In the genomic region with DNA sequence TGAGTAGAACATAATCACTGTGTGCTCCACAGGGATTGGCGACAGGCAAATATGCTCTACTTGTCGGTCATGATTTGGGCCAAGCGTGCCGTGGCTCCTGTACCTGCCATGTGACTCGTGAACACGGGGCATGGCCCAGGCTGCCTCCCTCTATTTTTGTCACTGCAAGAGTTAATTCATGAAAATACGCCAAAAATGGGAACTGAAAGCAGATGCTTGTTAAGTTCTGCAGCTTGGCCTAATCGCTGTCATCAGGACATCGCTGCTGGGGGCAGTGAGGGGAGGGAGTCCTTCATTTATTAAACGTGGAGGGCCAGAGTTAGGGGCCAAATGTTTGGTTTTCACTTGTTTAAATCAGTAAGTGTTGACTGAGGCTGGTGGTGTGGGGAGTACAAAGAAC, we compare ENCODE assay signal across 11 cellular contexts.
A peak's percentile ranks its signal among the peaks of the same experiment; 100 is the strongest.
DNase-seq lines count a peak whose midpoint lies in the region; ATAC-seq and TF ChIP-seq lines count a peak whose summit lies in the region.
"Had no signal": no experiment of that assay in that cellular context is flagged by ENCODE, and none has a peak within 500 bp of the region (broad histone marks: within the 10 kb centered on the region; RNA-seq: fewer than 3 reads in every experiment).

No MANE protein-coding gene starts in this region.

- H3K27ac ChIP-seq in Peyer's patch: peak overlapping the region in 3 of 4 donors; percentile 34 to 80 (median 46)
- H3K27ac ChIP-seq: adrenal gland had no signal

- DNase-seq in GM10248 (ENCODE audit: extremely low spot score): peak; percentile 74
- peak in 2 of 3 donors; percentile 64 to 67 for DNase-seq in Peyer's patch
- no peak for DNase-seq in stimulated activated CD4-positive, alpha-beta T cell treated with anti-CD3 and anti-CD28 coated beads, Interleukin-2, amount 100 ng/mL, for 48 hours
- no peak for DNase-seq in GF-D8 (lab: John Stamatoyannopoulos, UW)
- DNase-seq in NCI-H1417 treated with DMSO at 0.1 percent for 48 hours (lab: John Stamatoyannopoulos, UW): no peak
- DNase-seq in glutamatergic neuron: no peak
- DNase-seq: adrenal gland, COR-L47, nephron progenitor cell had no signal

- no peaks in the 10 kb centered on the region for H3K9me3 ChIP-seq in Peyer's patch
- H3K9me3 ChIP-seq: adrenal gland had no signal

- TF ChIP-seq CTCF in GM10248 (IDR thresholded peaks at IDR 0.05; ENCODE audit: control extremely low read depth, extremely low read depth, low read depth, missing control alignments): no peak
- TF ChIP-seq CTCF in Peyer's patch (IDR thresholded peaks at IDR 0.05): no peak
- no peak for TF ChIP-seq CTCF in glutamatergic neuron (IDR thresholded peaks at IDR 0.05; ENCODE audit: partially characterized antibody, unreplicated experiment)

- CTCF ChIA-PET in GM10248 (lab: Yijun Ruan, JAX): interaction anchor here (0.9 to 11.7 kb wide), 8 partner anchors 11 to 176 kb away, joined by 3 to 172 read pairs (median 8); partner anchors contain the start of gene BCL2

- no peaks in the 10 kb centered on the region for H3K27me3 ChIP-seq in Peyer's patch
- H3K27me3 ChIP-seq: adrenal gland had no signal

- H3K36me3 ChIP-seq in Peyer's patch: no peaks in the 10 kb centered on the region
- H3K36me3 ChIP-seq: adrenal gland had no signal

- POLR2A ChIA-PET in GM10248 (lab: Yijun Ruan, JAX): interaction anchor here (2.5 kb wide), 1 partner anchor 11 kb away, joined by 18 read pairs; no protein-coding TSS in a partner anchor

- peaks cover 0 to 33% (median 13%) of the 10 kb centered on the region in 4 donors for H3K4me1 ChIP-seq in Peyer's patch

- no peak overlapping the region for H3K27ac Mint-ChIP-seq in glutamatergic neuron (ENCODE audit: unreplicated experiment)

- H3K36me3 Mint-ChIP-seq in glutamatergic neuron (ENCODE audit: unreplicated experiment): peaks cover 4% of the 10 kb centered on the region

- peak overlapping the region in 1 of 4 donors; percentile 9 for H3K4me3 ChIP-seq in Peyer's patch
- H3K4me3 ChIP-seq: adrenal gland had no signal

- no peak for TF ChIP-seq POLR2A in Peyer's patch (IDR thresholded peaks at IDR 0.05)

- peaks cover 6% of the 10 kb centered on the region for H3K9me3 Mint-ChIP-seq in glutamatergic neuron (ENCODE audit: unreplicated experiment)
- H3K9me3 Mint-ChIP-seq: nephron progenitor cell had no signal

- H3K4me3 Mint-ChIP-seq in glutamatergic neuron (ENCODE audit: unreplicated experiment): no peak overlapping the region

- ATAC-seq in GM19351 (IDR thresholded peaks at IDR 0.05; ENCODE audit: unreplicated experiment) (peak; percentile 61), HG03060 (IDR thresholded peaks at IDR 0.05; ENCODE audit: low read depth, unreplicated experiment) (peak; percentile 39)

- peaks cover 5% of the 10 kb centered on the region for H3K27me3 Mint-ChIP-seq in glutamatergic neuron (ENCODE audit: unreplicated experiment)

- peaks cover 31% of the 10 kb centered on the region for H3K4me1 Mint-ChIP-seq in glutamatergic neuron (ENCODE audit: low read depth, unreplicated experiment)

Comparison
In these comparisons a context has a peak if more than half of its experiments do, and no peak if none do; other contexts are left out.
1. DNase-seq: peak in GM10248 (single experiment) and Peyer's patch (2 of 3); none in stimulated activated CD4-positive, alpha-beta T cell treated with anti-CD3 and anti-CD28 coated beads, Interleukin-2, amount 100 ng/mL, for 48 hours (0 of 2), GF-D8 (single experiment), NCI-H1417 treated with DMSO at 0.1 percent for 48 hours (single experiment) and glutamatergic neuron (single experiment).